ENCODE assay signal across 8 cellular contexts in genomic region chr5:139481122-139481533, GRCh38. TPM values are rescaled to one million over a fixed set of nuclear protein-coding genes. Genes with fewer than 3 reads are reported as not detected.
DNase-seq lines count a peak whose midpoint lies in the region; ATAC-seq and TF ChIP-seq lines count a peak whose summit lies in the region.

No MANE protein-coding gene starts in this region.

- H3K27me3 Mint-ChIP-seq in CD4-positive, alpha-beta T cell = no peaks in the 10 kb centered on the region
- no peaks in the 10 kb centered on the region for H3K27me3 Mint-ChIP-seq in T-cell
- H3K27me3 Mint-ChIP-seq in dendritic cell treated with granulocyte-macrophage colony-stimulating factor and Interleukin-4, amounts not matched to agents 40 ng/mL and 50 ng/mL, for 4 days = no peaks in the 10 kb centered on the region

- DNase-seq in CD4-positive, alpha-beta T cell = peak in 8 of 10 experiments; percentile 38 to 58 (median 48)
- DNase-seq in T-cell (peak in 3 of 34 experiments; percentile 38 to 49 (median 44)), omental fat pad (ENCODE audit: low spot score) (no peak), NCI-H446 (lab: John Stamatoyannopoulos, UW) (no peak), substantia nigra (lab: John Stamatoyannopoulos, UW) (no peak)

- H3K27me3 ChIP-seq in CD4-positive, alpha-beta T cell (ENCODE audit: control insufficient read depth, insufficient read depth, low read length) = no peaks in the 10 kb centered on the region

- H3K36me3 Mint-ChIP-seq in CD4-positive, alpha-beta T cell (ENCODE audit: low read depth) = peaks cover 57% of the 10 kb centered on the region
- H3K36me3 Mint-ChIP-seq in T-cell = peaks cover 14% of the 10 kb centered on the region
- H3K36me3 Mint-ChIP-seq in dendritic cell treated with granulocyte-macrophage colony-stimulating factor and Interleukin-4, amounts not matched to agents 40 ng/mL and 50 ng/mL, for 4 days (ENCODE audit: low read depth) = peaks cover 24% of the 10 kb centered on the region

- no peaks in the 10 kb centered on the region for H3K9me3 ChIP-seq in CD4-positive, alpha-beta T cell (ENCODE audit: control insufficient read depth, low read length)

- intact Hi-C loops in CD4-positive, alpha-beta T cell (cut with DNase I, micrococcal nuclease) = loop anchor here in 1 of 2 experiments (5.0 kb wide), 1 partner anchor 39 kb away; no protein-coding TSS in a partner anchor
- intact Hi-C loops in dendritic cell treated with granulocyte-macrophage colony-stimulating factor and Interleukin-4, amounts not matched to agents 40 ng/mL and 50 ng/mL, for 4 days (cut with micrococcal nuclease) = loop anchor here (5.0 kb wide), 1 partner anchor 44 kb away; the partner anchor contains the start of gene DNAJC18

- H3K9me3 Mint-ChIP-seq in CD4-positive, alpha-beta T cell = no peaks in the 10 kb centered on the region
- H3K9me3 Mint-ChIP-seq in T-cell = no peaks in the 10 kb centered on the region
- H3K9me3 Mint-ChIP-seq in dendritic cell treated with granulocyte-macrophage colony-stimulating factor and Interleukin-4, amounts not matched to agents 40 ng/mL and 50 ng/mL, for 4 days = no peaks in the 10 kb centered on the region

- CTCF ChIA-PET in CD4-positive, alpha-beta T cell (lab: Charles Lee) = interaction anchor here (1.0 to 4.0 kb wide), 4 partner anchors 32 to 59 kb away, joined by 3 to 20 read pairs (median 10); no protein-coding TSS in a partner anchor
- CTCF ChIA-PET in T-cell (lab: Charles Lee) = interaction anchor here (0.6 to 1.9 kb wide), 4 partner anchors 21 to 61 kb away, joined by 3 to 13 read pairs (median 4); no protein-coding TSS in a partner anchor

- H3K27ac ChIP-seq in CD4-positive, alpha-beta T cell (ENCODE audit: low read depth, low read length) = peak overlapping the region; percentile 82
- H3K27ac ChIP-seq in substantia nigra (ENCODE audit: low read depth, low read length, poor library complexity, severe bottlenecking) = no peak overlapping the region

- peaks cover 40% of the 10 kb centered on the region for H3K4me1 Mint-ChIP-seq in CD4-positive, alpha-beta T cell (ENCODE audit: low read depth)
- H3K4me1 Mint-ChIP-seq in T-cell = peaks cover 37 to 49% (median 45%) of the 10 kb centered on the region in 3 donors
- H3K4me1 Mint-ChIP-seq in dendritic cell treated with granulocyte-macrophage colony-stimulating factor and Interleukin-4, amounts not matched to agents 40 ng/mL and 50 ng/mL, for 4 days (ENCODE audit: low read depth) = peaks cover 40% of the 10 kb centered on the region

- POLR2A ChIA-PET in CD4-positive, alpha-beta T cell (lab: Charles Lee) = interaction anchor here (0.8 to 4.8 kb wide), 15 partner anchors 8 to 188 kb away, joined by 3 to 74 read pairs (median 19); partner anchors contain the start of genes DNAJC18, SMIM33 and SPATA24
- POLR2A ChIA-PET in T-cell (lab: Charles Lee) = interaction anchor here (0.6 to 2.4 kb wide), 4 partner anchors 17 to 928 kb away, joined by 3 to 9 read pairs (median 6); partner anchors contain the start of gene DNAJC18 (in 1 of the 2)

- ATAC-seq in CD4-positive, alpha-beta T cell (ENCODE audit: poor library complexity) = peak; percentile 53
- ATAC-seq in T-cell (replicated peaks in 1 of 4) (peak in 3 of 4 experiments; percentile 39 to 50 (median 45)), omental fat pad (ENCODE audit: low FRiP score) (peak; percentile 58), GM19397 (IDR thresholded peaks at IDR 0.05; ENCODE audit: unreplicated experiment) (no peak), HG03520 (IDR thresholded peaks at IDR 0.05; ENCODE audit: unreplicated experiment) (no peak)

- peak overlapping the region; percentile 92 for H3K27ac Mint-ChIP-seq in CD4-positive, alpha-beta T cell
- H3K27ac Mint-ChIP-seq in T-cell = peak overlapping the region; percentile 97 to 98
- H3K27ac Mint-ChIP-seq in dendritic cell treated with granulocyte-macrophage colony-stimulating factor and Interleukin-4, amounts not matched to agents 40 ng/mL and 50 ng/mL, for 4 days = peak overlapping the region; percentile 87

- TF ChIP-seq CTCF in CD4-positive, alpha-beta T cell (IDR thresholded peaks at IDR 0.05) = no peak
- TF ChIP-seq CTCF in omental fat pad (IDR thresholded peaks at IDR 0.05) = no peak

- peak overlapping the region; percentile 91 for H3K4me3 Mint-ChIP-seq in CD4-positive, alpha-beta T cell
- H3K4me3 Mint-ChIP-seq in T-cell = peak overlapping the region; percentile 86 to 89 (median 87)
- peak overlapping the region; percentile 73 for H3K4me3 Mint-ChIP-seq in dendritic cell treated with granulocyte-macrophage colony-stimulating factor and Interleukin-4, amounts not matched to agents 40 ng/mL and 50 ng/mL, for 4 days

RNA-seq across cellular contexts. Expression of gene STING1, which starts 1.4 kb away (rescaled TPM):
- total RNA-seq in CD4-positive, alpha-beta T cell = 100 to 1,000 TPM; 155 to 168 TPM
- total RNA-seq in T-cell = 100 to 1,000 TPM; 102 to 181 (median 138) TPM
- total RNA-seq in omental fat pad = 10 to 100 TPM; 32.8 to 93.3 (median 48.7) TPM

RNA-seq across cellular contexts. Expression of gene SMIM33, which starts 10.3 kb away (rescaled TPM):
- total RNA-seq in CD4-positive, alpha-beta T cell = under 1 TPM in 1 of 2 experiments, not detected in 1; 0.08 TPM
- total RNA-seq in T-cell = 1 to 10 TPM in 1 of 5 donors, under 1 TPM in 4; 0.13 to 1.1 (median 0.47) TPM
- not detected for total RNA-seq in omental fat pad

RNA-seq across cellular contexts. Expression of gene ECSCR, which starts 18.6 kb away (rescaled TPM):
- total RNA-seq in CD4-positive, alpha-beta T cell = not detected
- total RNA-seq in T-cell = under 1 TPM in 1 of 5 donors, not detected in 4; 0.70 TPM
- total RNA-seq in omental fat pad = 10 to 100 TPM; 17.9 to 57.4 (median 35.9) TPM

RNA-seq across cellular contexts. Expression of gene DNAJC18, which starts 41.8 kb away (rescaled TPM):
- 1 to 10 TPM; 7.5 to 8.7 TPM for total RNA-seq in CD4-positive, alpha-beta T cell
- 1 to 10 TPM; 4.7 to 7.2 (median 6.4) TPM for total RNA-seq in T-cell
- 1 to 10 TPM; 6.1 to 7.4 (median 6.5) TPM for total RNA-seq in omental fat pad

Comparison
In these comparisons a context has a peak if more than half of its experiments do, and no peak if none do; other contexts are left out.
1. ATAC-seq: peak in CD4-positive, alpha-beta T cell (single experiment), T-cell (3 of 4) and omental fat pad (single experiment); none in GM19397 (single experiment) and HG03520 (single experiment).
2. DNase-seq: peak in CD4-positive, alpha-beta T cell (8 of 10); none in omental fat pad (single experiment), NCI-H446 (0 of 2) and substantia nigra (0 of 49).
3. RNA of gene ECSCR, which starts 18.6 kb away (total RNA-seq): 17.9 to 57.4 TPM in omental fat pad; not detected in CD4-positive, alpha-beta T cell and 0.70 TPM in T-cell; every median in the first group is over 10 times any median in the second.
4. Peak in every context shown above with its lines, with median percentiles within 50 percentile points of each other: H3K27ac Mint-ChIP-seq and H3K4me3 Mint-ChIP-seq.